27 cellular contexts compared by ENCODE assay signal in genomic region chr2:76506538-76506937, GRCh38.
"Had no signal": no experiment of that assay in that cellular context is flagged by ENCODE, and none has a peak within 500 bp of the region (broad histone marks: within the 10 kb centered on the region; RNA-seq: fewer than 3 reads in every experiment).

No MANE protein-coding gene starts in this region.

- H3K79me2 ChIP-seq: hepatocyte had no signal

- H3K4me1 ChIP-seq: adrenal gland, gastrocnemius medialis, pancreas, prostate gland, stomach, thyroid gland, upper lobe of right lung had no signal

- H3K4me2 ChIP-seq: hepatocyte had no signal

- ATAC-seq: activated CD4-positive, alpha-beta T cell treated with anti-CD3 and anti-CD28 coated beads for 36 hours; effector memory CD8-positive, alpha-beta T cell; gastrocnemius medialis; left cardiac atrium; left ventricle myocardium superior; pancreas; stimulated activated naive B cell treated with anti-CD40 and anti-IgM and Interleukin-4, amounts not matched to agents 10 μg/mL and 1 μg/mL and 100 μg/mL, for 72 hours; upper lobe of right lung had no signal

- H3K9me3 ChIP-seq: adrenal gland, gastrocnemius medialis, pancreas, prostate gland, stomach, thyroid gland, upper lobe of right lung had no signal

- H3K4me3 ChIP-seq: adrenal gland, gastrocnemius medialis, hepatocyte, pancreas, prostate gland, stomach, thyroid gland, upper lobe of right lung had no signal

- H2AFZ ChIP-seq: hepatocyte had no signal

- H3K36me3 ChIP-seq: adrenal gland, gastrocnemius medialis, pancreas, prostate gland, stomach, thyroid gland, upper lobe of right lung had no signal

- H3K27ac ChIP-seq: adrenal gland, gastrocnemius medialis, hepatocyte, pancreas, prostate gland, stomach, thyroid gland, upper lobe of right lung had no signal

- DNase-seq: activated CD4-positive, alpha-beta T cell treated with anti-CD3 and anti-CD28 coated beads for 36 hours; activated CD4-positive, CD25-positive, alpha-beta regulatory T cell; activated CD8-positive, alpha-beta memory T cell treated with anti-CD3 and anti-CD28 coated beads for 24 hours; activated effector memory CD4-positive, alpha-beta T cell treated with Interleukin-2 at 50 U/mL for 16 hours; activated naive CD4-positive, alpha-beta T cell treated with Interleukin-2 at 50 U/mL for 16 hours; activated naive CD8-positive, alpha-beta T cell treated with anti-CD3 and anti-CD28 coated beads for 36 hours; adrenal gland; aorta; cortex of kidney; effector memory CD8-positive, alpha-beta T cell; erythroblast; gastrocnemius medialis; glutamatergic neuron; islet precursor cell; left cardiac atrium; left ventricle myocardium superior; naive B cell; nucleus accumbens; pancreas; stimulated activated CD4-positive, alpha-beta T cell treated with anti-CD3 and anti-CD28 coated beads, Interleukin-15, amount 100 ng/mL, for 24 hours; stimulated activated CD4-positive, alpha-beta T cell treated with anti-CD3 and anti-CD28 coated beads, Interleukin-2, amount 100 ng/mL, for 24 hours; stimulated activated naive B cell treated with anti-CD40 and anti-IgM and Interleukin-4, amounts not matched to agents 10 μg/mL and 1 μg/mL and 100 μg/mL, for 72 hours; stomach; thyroid gland; upper lobe of right lung had no signal

- H3K27me3 ChIP-seq: adrenal gland, gastrocnemius medialis, hepatocyte, pancreas, stomach, thyroid gland, upper lobe of right lung had no signal
